ENCODE assay signal across 16 cellular contexts in genomic region chr22:28902490-28902889, GRCh38. TPM values are rescaled to one million over a fixed set of nuclear protein-coding genes. Genes with fewer than 3 reads are reported as not detected.
A peak's percentile ranks its signal among the peaks of the same experiment; 100 is the strongest.
DNase-seq lines count a peak whose midpoint lies in the region; ATAC-seq, FAIRE-seq and TF ChIP-seq lines count a peak whose summit lies in the region.
"Had no signal": no experiment of that assay in that cellular context is flagged by ENCODE, and none has a peak within 500 bp of the region (broad histone marks: within the 10 kb centered on the region; RNA-seq: fewer than 3 reads in every experiment).

No MANE protein-coding gene starts in this region.

- TF ChIP-seq RAD21 in K562 (CRISPR knock-in tag; conservative IDR thresholded peaks at IDR 0.05 in 1 of 2, IDR thresholded peaks at IDR 0.05 in 1 of 2): no peak

- no peak overlapping the region for H4K8ac ChIP-seq in mesenchymal stem cell (ENCODE audit: low read length)

- no peak overlapping the region for H3K4ac ChIP-seq in mesenchymal stem cell (ENCODE audit: low read depth in 1 of 2, low read length in 2 of 2)

- H3K9me3 ChIP-seq in K562 (replicated peaks; ENCODE audit: control insufficient read depth, insufficient read depth, low read depth, low read length) (no peaks in the 10 kb centered on the region), mesenchymal stem cell (ENCODE audit: control insufficient read depth, low read length) (no peaks in the 10 kb centered on the region), vagina (no peaks in the 10 kb centered on the region)

- BruUV-seq in K562 (replicated peaks; lab: Mats Ljungman, UMichigan): no TSS peak

- H3K18ac ChIP-seq in mesenchymal stem cell (ENCODE audit: low read depth in 1 of 2, low read length in 2 of 2): no peak overlapping the region

- H2AFZ ChIP-seq in K562 (ENCODE audit: low read depth, low read length) (no peak overlapping the region), mesenchymal stem cell (ENCODE audit: low read depth, low read length) (peak overlapping the region; percentile 20)
- H2AFZ ChIP-seq: GM23248 had no signal

- H3K79me1 ChIP-seq in mesenchymal stem cell (replicated peaks; ENCODE audit: low read length, poor library complexity, severe bottlenecking): peaks cover 34% of the 10 kb centered on the region

- H3K4me1 ChIP-seq in K562 (replicated peaks in 1 of 2; ENCODE audit: control insufficient read depth in 2 of 2, insufficient read depth in 2 of 2, low read length in 2 of 2): no peaks in the 10 kb centered on the region; a peak in 1 of 5 replicates
- H3K4me1 ChIP-seq in mesenchymal stem cell (ENCODE audit: control insufficient read depth, insufficient read depth, low read depth, low read length): peaks cover 28% of the 10 kb centered on the region
- H3K4me1 ChIP-seq in vagina: peaks cover 66% of the 10 kb centered on the region

- FAIRE-seq in K562 (lab: Jason Lieb, UNC): no peak
- no peak for FAIRE-seq in GM19239 (lab: Jason Lieb, UNC)
- FAIRE-seq: A204.1, GM18507, HTR-8/SVneo had no signal

- peak overlapping the region; percentile 46 for H2AK5ac ChIP-seq in mesenchymal stem cell (ENCODE audit: low read length, severe bottlenecking)

- H2BK5ac ChIP-seq in mesenchymal stem cell (ENCODE audit: low read depth, low read length, poor library complexity, severe bottlenecking): no peak overlapping the region

- intact Hi-C loops in K562 (cut with micrococcal nuclease) (no loop called here), posterior vena cava (cut with DNase I) (no loop called here), vagina (cut with DNase I) (no loop called here)

- H2BK120ac ChIP-seq in mesenchymal stem cell (ENCODE audit: low read depth, low read length): no peak overlapping the region

- DNase-seq in K562 (ENCODE audit: extremely low read depth in 1 of 4, low spot score in 3 of 4) (no peak), mesenchymal stem cell (no peak), posterior vena cava (ENCODE audit: low spot score) (peak; percentile 17), vagina (ENCODE audit: extremely low spot score in 2 of 2) (no peak), GM19239 (ENCODE audit: insufficient read length, low spot score) (no peak), HCEC 1CT (no peak)
- DNase-seq: C1 segment of cervical spinal cord; Calu3; CD4-positive, alpha-beta T cell; DMS 273 treated with DMSO at 0.1 percent for 48 hours; GM23248; H7 had no signal

- no peak for TF ChIP-seq POLR2A in K562 (conservative IDR thresholded peaks at IDR 0.05)
- no peak for TF ChIP-seq POLR2A in vagina (IDR thresholded peaks at IDR 0.05)

- no peak overlapping the region for H3K23ac ChIP-seq in mesenchymal stem cell (ENCODE audit: low read length in 2 of 2)

- POLR2A ChIA-PET in K562 (lab: Yijun Ruan, JAX): interaction anchor here (0.6 kb wide), 1 partner anchor 49 kb away, joined by 4 read pairs; no protein-coding TSS in a partner anchor

- in situ Hi-C loops in K562 (cut with MboI): no loop called here

- H3K14ac ChIP-seq in mesenchymal stem cell (ENCODE audit: low read length in 2 of 2): no peak overlapping the region

- no peak overlapping the region for H3K4me3 ChIP-seq in K562
- no peak overlapping the region for H3K4me3 ChIP-seq in mesenchymal stem cell (ENCODE audit: insufficient read depth in 1 of 2, low read depth in 1 of 2, low read length in 2 of 2)
- no peak overlapping the region for H3K4me3 ChIP-seq in vagina
- H3K4me3 ChIP-seq: GM23248 had no signal

- no peaks in the 10 kb centered on the region for H3K36me3 ChIP-seq in K562 (ENCODE audit: control insufficient read depth, insufficient read depth, low read length)
- H3K36me3 ChIP-seq in mesenchymal stem cell (ENCODE audit: control insufficient read depth in 1 of 2, insufficient read depth in 2 of 2, low read depth in 1 of 2, low read length in 2 of 2): no peaks in the 10 kb centered on the region
- H3K36me3 ChIP-seq in vagina: no peaks in the 10 kb centered on the region

- no peak overlapping the region for H3K27ac ChIP-seq in K562 (ENCODE audit: extremely low read depth, low read depth, low read length)
- H3K27ac ChIP-seq in mesenchymal stem cell (ENCODE audit: low read length, poor library complexity, severe bottlenecking): no peak overlapping the region
- peak overlapping the region; percentile 67 for H3K27ac ChIP-seq in vagina
- H3K27ac ChIP-seq: GM23248 had no signal

- 47% methylated on average over 3 of the region's 3 CpGs for WGBS in K562 (ENCODE audit: insufficient coverage, low coverage, missing lambda C conversion rate)
- 95% methylated on average over 1 of the region's 3 CpGs for WGBS in mesenchymal stem cell

- TF ChIP-seq CTCF in K562 (IDR thresholded peaks at IDR 0.05 in 2 of 3, conservative IDR thresholded peaks at IDR 0.05 in 1 of 3; ENCODE audit: insufficient read depth in 2 of 3, low read depth in 1 of 3, low read length in 3 of 3): no peak
- no peak for TF ChIP-seq CTCF in vagina (IDR thresholded peaks at IDR 0.05)

- H3K9me1 ChIP-seq in K562 (ENCODE audit: control insufficient read depth, insufficient read depth, low read length): no peaks in the 10 kb centered on the region

- ATAC-seq in K562 (no peak), HG03439 (IDR thresholded peaks at IDR 0.05; ENCODE audit: unreplicated experiment) (no peak)

- H2BK15ac ChIP-seq in mesenchymal stem cell (ENCODE audit: low read depth, poor library complexity, severe bottlenecking): no peak overlapping the region

- no peak overlapping the region for H4K91ac ChIP-seq in mesenchymal stem cell (ENCODE audit: low read length)

- CTCF ChIA-PET in K562 (lab: Yijun Ruan, JAX; ENCODE audit: low intra/inter-chr PET ratio): no interaction called here

- H2BK12ac ChIP-seq in mesenchymal stem cell (ENCODE audit: low read length in 2 of 2): no peak overlapping the region

- no peak overlapping the region for H3K4me2 ChIP-seq in K562 (ENCODE audit: insufficient read depth, low read length)
- no peak overlapping the region for H3K4me2 ChIP-seq in mesenchymal stem cell (ENCODE audit: low read length, poor library complexity, severe bottlenecking)

- 0 out of 2 replicates have a peak, but pooled peaks cover 11% of the 10 kb centered on the region for H4K20me1 ChIP-seq in K562 (replicated peaks; ENCODE audit: control insufficient read depth, insufficient read depth, low read length)

- no peak overlapping the region for H3K9ac ChIP-seq in K562 (ENCODE audit: insufficient read depth in 1 of 2, low read depth in 2 of 2, low read length in 2 of 2)
- H3K9ac ChIP-seq in mesenchymal stem cell (ENCODE audit: low read length): no peak overlapping the region
- H3K9ac ChIP-seq: GM23248 had no signal

- H3K79me2 ChIP-seq in K562 (ENCODE audit: control insufficient read depth, insufficient read depth, low read length): peaks cover 11% of the 10 kb centered on the region; the same call in 2 of the 3 replicates

- TF ChIP-seq EP300 in K562 (IDR thresholded peaks at IDR 0.05; ENCODE audit: low read length): no peak

- H3K27me3 ChIP-seq in K562 (ENCODE audit: control insufficient read depth in 2 of 2, insufficient read depth in 2 of 2, low read length in 2 of 2): no peaks in the 10 kb centered on the region
- no peaks in the 10 kb centered on the region for H3K27me3 ChIP-seq in mesenchymal stem cell (ENCODE audit: control insufficient read depth in 1 of 2, insufficient read depth in 1 of 2, low read length in 2 of 2)
- no peaks in the 10 kb centered on the region for H3K27me3 ChIP-seq in vagina

TF ChIP-seq in K562, 482 proteins besides CTCF, POLR2A, EP300 and RAD21:
- TF ChIP-seq RBM25 (IDR thresholded peaks at IDR 0.05; ENCODE audit: low read depth, low read length, severe bottlenecking): peak; percentile 58
- TF ChIP-seq ZNF408 (CRISPR knock-in tag; IDR thresholded peaks at IDR 0.05; ENCODE audit: low read depth): no peak
- no peak for TF ChIP-seq BRF2 (IDR thresholded peaks at IDR 0.05; ENCODE audit: borderline replicate concordance, insufficient read depth, insufficient read length)
- no peak for TF ChIP-seq FOXA3 (CRISPR knock-in tag; conservative IDR thresholded peaks at IDR 0.05 in 1 of 2, IDR thresholded peaks at IDR 0.05 in 1 of 2)

RNA-seq across cellular contexts. Expression of gene ZNRF3, which starts 19.1 kb away (rescaled TPM):
- 2.4 and 5.4 TPM in 2 replicates for total RNA-seq in K562 (2011; cell fraction: chromatin; rRNA removed; ENCODE audit: low replicate concordance)
- total RNA-seq in K562 (2011; cell fraction: nucleolus; rRNA removed): 7.5 and 8.0 TPM in 2 replicates
- total RNA-seq in K562 (2011; cell fraction: nucleoplasm; rRNA removed): 4.6 and 5.8 TPM in 2 replicates
- total RNA-seq in K562 (2014; rRNA removed) (2.6 and 3.5 TPM in 2 replicates), K562 (2014; rRNA removed; fragmentation: Illumina TruSeq; extraction: Trizol) (1.5 and 1.6 TPM in 2 replicates), K562 (2015; rRNA removed; fragmentation: Illumina TruSeq; extraction: Trizol) (2.0 and 2.3 TPM in 2 replicates), K562 (2021) (5.9 and 6.1 TPM in 2 replicates), posterior vena cava (1 to 10 TPM; 7.5 to 8.5 TPM), vagina (7.9 TPM)
- polyA plus RNA-seq in K562 (2011; rRNA removed) (1.0 and 1.1 TPM in 2 replicates), K562 (2014; fragmentation: Illumina TruSeq; extraction: Trizol) (1.7 and 2.4 TPM in 2 replicates), K562 (2014; fragmentation: Nextera tagmentation; extraction: Ambion mirVana) (under 1 TPM; 0.41 to 0.58 TPM), K562 (2014; rRNA removed) (2.9 and 4.2 TPM in 2 replicates)
- 1.3 and 3.8 TPM in 2 replicates for polyA plus RNA-seq in K562 (2011; cell fraction: cytosol; rRNA removed)
- 1.4 and 3.9 TPM in 2 replicates for polyA plus RNA-seq in K562 (2011; cell fraction: nucleus; rRNA removed)
- 1.9 and 2.3 TPM in 2 replicates for polyA plus RNA-seq in K562 (2012)
- 1.3 and 1.4 TPM in 2 replicates for polyA minus RNA-seq in K562 (2011; rRNA and poly(A)+ RNA removed)
- polyA minus RNA-seq in K562 (2011; cell fraction: cytosol; rRNA and poly(A)+ RNA removed): 2.4 and 3.9 TPM in 2 replicates
- polyA minus RNA-seq in K562 (2011; cell fraction: nucleus; rRNA and poly(A)+ RNA removed): 1.6 and 2.0 TPM in 2 replicates
- 1.8 TPM for polyA plus RNA-seq in mesenchymal stem cell (2013, experiment 1 of 2)
- 2.0 TPM for polyA plus RNA-seq in mesenchymal stem cell (2013, experiment 2 of 2)
